In genomic region chr17:27503636-27504035, GRCh38 we compare ENCODE assay signal across 16 cellular contexts.
"Had no signal": no experiment of that assay in that cellular context is flagged by ENCODE, and none has a peak within 500 bp of the region (broad histone marks: within the 10 kb centered on the region; RNA-seq: fewer than 3 reads in every experiment).

No MANE protein-coding gene starts in this region.

- H3K9me3 ChIP-seq: esophagus squamous epithelium, neutrophil, sigmoid colon, upper lobe of left lung had no signal

- H3K27ac Mint-ChIP-seq: activated CD4-positive, alpha-beta T cell treated with anti-CD3 and anti-CD28 coated beads for 36 hours; activated CD8-positive, alpha-beta memory T cell treated with anti-CD3 and anti-CD28 coated beads, Interleukin-2, amount 10 ng/mL, durations not matched to agents 7 days and 5 days; naive thymus-derived CD8-positive, alpha-beta T cell had no signal

- DNase-seq: activated CD4-positive, alpha-beta T cell treated with anti-CD3 and anti-CD28 coated beads for 36 hours; activated CD4-positive, alpha-beta T cell treated with anti-CD3 and anti-CD28 coated beads, Interleukin-2, amount 50 U/mL, for 48 hours; activated CD8-positive, alpha-beta memory T cell treated with anti-CD3 and anti-CD28 coated beads, Interleukin-2, amount 10 ng/mL, durations not matched to agents 7 days and 5 days; effector memory CD4-positive, alpha-beta T cell; esophagus squamous epithelium; naive thymus-derived CD8-positive, alpha-beta T cell; sigmoid colon; stimulated activated CD4-positive, alpha-beta T cell treated with anti-CD3 and anti-CD28 coated beads, Interleukin-4, amount 100 ng/mL, for 24 hours; stimulated activated naive CD4-positive, alpha-beta T cell had no signal

- H3K27me3 ChIP-seq: esophagus squamous epithelium, neutrophil, sigmoid colon, upper lobe of left lung had no signal

- H2AFZ ChIP-seq: parathyroid adenoma had no signal

- H3K4me3 ChIP-seq: coronary artery, esophagus squamous epithelium, sigmoid colon, upper lobe of left lung had no signal

- H3K27me3 Mint-ChIP-seq: activated CD4-positive, alpha-beta T cell treated with anti-CD3 and anti-CD28 coated beads for 36 hours; activated CD8-positive, alpha-beta memory T cell treated with anti-CD3 and anti-CD28 coated beads, Interleukin-2, amount 10 ng/mL, durations not matched to agents 7 days and 5 days; brain; central memory CD8-positive, alpha-beta T cell; naive thymus-derived CD8-positive, alpha-beta T cell had no signal

- H3K4me3 Mint-ChIP-seq: activated CD4-positive, alpha-beta T cell treated with anti-CD3 and anti-CD28 coated beads for 36 hours; activated CD8-positive, alpha-beta memory T cell treated with anti-CD3 and anti-CD28 coated beads, Interleukin-2, amount 10 ng/mL, durations not matched to agents 7 days and 5 days; brain; central memory CD8-positive, alpha-beta T cell; naive thymus-derived CD8-positive, alpha-beta T cell; T-helper 1 cell treated with Interleukin-12 subunit alpha and Interleukin-12 subunit beta and Interleukin-4 antibody, amounts not matched to agents 30 μg/mL and 1 μg/mL, for 36 hours had no signal

- H3K9me3 Mint-ChIP-seq: central memory CD8-positive, alpha-beta T cell had no signal

- H3K36me3 ChIP-seq: neutrophil, sigmoid colon, upper lobe of left lung had no signal

- ATAC-seq: activated CD4-positive, alpha-beta T cell treated with anti-CD3 and anti-CD28 coated beads for 36 hours; activated CD8-positive, alpha-beta memory T cell treated with anti-CD3 and anti-CD28 coated beads, Interleukin-2, amount 10 ng/mL, durations not matched to agents 7 days and 5 days; naive thymus-derived CD8-positive, alpha-beta T cell had no signal

- H3K27ac ChIP-seq: esophagus squamous epithelium, neutrophil, sigmoid colon, upper lobe of left lung had no signal
